Comparison of ENCODE assay signal across 14 cellular contexts in the genomic region with DNA sequence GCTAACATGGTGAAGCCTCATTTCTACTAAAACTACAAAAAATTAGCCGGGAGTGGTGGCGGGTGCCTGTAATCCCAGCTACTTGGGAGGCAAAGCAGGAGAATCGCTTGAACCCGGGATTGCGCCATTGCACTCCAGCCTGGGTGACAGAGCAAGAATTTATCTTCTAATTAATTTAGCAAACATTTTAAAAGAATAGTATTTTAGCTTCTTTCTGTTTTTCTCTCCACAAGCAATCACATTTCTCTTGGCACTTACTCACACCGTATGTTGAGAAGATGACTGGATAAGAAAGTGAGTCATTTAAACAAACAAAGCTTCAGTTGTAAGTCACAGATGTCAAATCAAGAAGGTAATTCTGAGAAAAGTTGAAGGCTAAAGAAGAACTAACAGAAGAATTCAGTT.
DNase-seq lines count a peak whose midpoint lies in the region; ATAC-seq and TF ChIP-seq lines count a peak whose summit lies in the region.
"Had no signal": no experiment of that assay in that cellular context is flagged by ENCODE, and none has a peak within 500 bp of the region (broad histone marks: within the 10 kb centered on the region; RNA-seq: fewer than 3 reads in every experiment).

No MANE protein-coding gene starts in this region.

- peak; percentile 15 for DNase-seq in GM04503 (ENCODE audit: low read depth)
- DNase-seq in RPMI7951 (ENCODE audit: low read depth): peak; percentile 42
- peak; percentile 90 for DNase-seq in fibroblast of mammary gland (ENCODE audit: low read depth)
- peak; percentile 58 for DNase-seq in skeletal muscle cell (ENCODE audit: low read depth)
- DNase-seq in iPS-NIHi11 (ENCODE audit: low spot score): no peak
- DNase-seq in Kasumi-1 (lab: John Stamatoyannopoulos, UW): no peak
- no peak for DNase-seq in OCI-M2 (lab: John Stamatoyannopoulos, UW; ENCODE audit: unreplicated experiment)
- DNase-seq: dorsolateral prefrontal cortex, immature natural killer cell, NCI-H187 treated with DMSO at 0.1 percent for 48 hours, occipital lobe, OCI-M1 had no signal

- no peak for ATAC-seq in GM21825 (IDR thresholded peaks at IDR 0.05; ENCODE audit: unreplicated experiment)

- H3K4me3 ChIP-seq in fibroblast of mammary gland (ENCODE audit: control insufficient read depth, low read depth, low read length) (no peak overlapping the region), skeletal muscle cell (ENCODE audit: low read depth, low read length) (no peak overlapping the region)
- H3K4me3 ChIP-seq: dorsolateral prefrontal cortex, thoracic aorta had no signal

- TF ChIP-seq CTCF in fibroblast of mammary gland (conservative IDR thresholded peaks at IDR 0.05; ENCODE audit: control insufficient read depth, insufficient read depth, low read depth, low read length): no peak

Comparison
In these comparisons a context has a peak if more than half of its experiments do, and no peak if none do; other contexts are left out.
1. DNase-seq: peak in GM04503 (single experiment), RPMI7951 (single experiment), fibroblast of mammary gland (single experiment) and skeletal muscle cell (single experiment); none in iPS-NIHi11 (single experiment), Kasumi-1 (0 of 2) and OCI-M2 (single experiment).